Comparison of ENCODE assay signal across 22 cellular contexts in genomic region chr21:21460979-21461378, GRCh38.
DNase-seq lines count a peak whose midpoint lies in the region; ATAC-seq, FAIRE-seq and TF ChIP-seq lines count a peak whose summit lies in the region.
"Had no signal": no experiment of that assay in that cellular context is flagged by ENCODE, and none has a peak within 500 bp of the region (broad histone marks: within the 10 kb centered on the region; RNA-seq: fewer than 3 reads in every experiment).

No MANE protein-coding gene starts in this region.

- ATAC-seq in GM23338, result no peak
- ATAC-seq: A549; CD8-positive, alpha-beta T cell; GM12878 had no signal

- peak; percentile 15 for FAIRE-seq in G401.6 (lab: Jason Lieb, UNC)
- peak; percentile 91 for FAIRE-seq in frontal cortex (lab: Jason Lieb, UNC)
- peak; percentile 80 for FAIRE-seq in kidney (lab: Jason Lieb, UNC)
- FAIRE-seq: A549, D721Med, GM12878, GM12892, GM18507 had no signal

- no peak overlapping the region for H3K27ac ChIP-seq in kidney (ENCODE audit: low read depth in 2 of 2, low read length in 2 of 2)
- H3K27ac ChIP-seq in GM23338 (ENCODE audit: low read depth), result no peak overlapping the region
- H3K27ac ChIP-seq: 22Rv1; A549; BLaER1 treated with 17β-estradiol and CSF1 and Interleukin-3, amounts not matched to agents 10 nM and 100 nM; C4-2B had no signal

- H3K9me3 Mint-ChIP-seq in GM23338, result peaks cover 3% of the 10 kb centered on the region; the same call in 1 of the 3 replicates

- H3K27ac Mint-ChIP-seq in GM23338, result no peak overlapping the region
- H3K27ac Mint-ChIP-seq: B cell; CD4-positive, alpha-beta T cell; CD8-positive, alpha-beta T cell had no signal

- H3F3A ChIP-seq in GM23338 (replicated peaks; ENCODE audit: low read depth), result no peaks in the 10 kb centered on the region

- TF ChIP-seq CTCF in kidney (IDR thresholded peaks at IDR 0.05; ENCODE audit: borderline replicate concordance, extremely low read depth, insufficient read depth) (no peak), GM23338 (conservative IDR thresholded peaks at IDR 0.05; ENCODE audit: low read depth in 2 of 2) (no peak)

- H3K4me1 ChIP-seq in kidney (ENCODE audit: control insufficient read depth in 1 of 2, insufficient read depth in 1 of 2, low read depth in 1 of 2, low read length in 2 of 2), result no peaks in the 10 kb centered on the region
- H3K4me1 ChIP-seq in GM23338 (ENCODE audit: insufficient read depth), result no peaks in the 10 kb centered on the region
- H3K4me1 ChIP-seq: A549; BLaER1 treated with 17β-estradiol and CSF1 and Interleukin-3, amounts not matched to agents 10 nM and 100 nM; Caco-2 had no signal

- H3K36me3 ChIP-seq in kidney (ENCODE audit: control insufficient read depth in 1 of 2, insufficient read depth in 2 of 2, low read length in 2 of 2), result no peaks in the 10 kb centered on the region
- H3K36me3 ChIP-seq in GM23338 (ENCODE audit: insufficient read depth), result no peaks in the 10 kb centered on the region
- H3K36me3 ChIP-seq: BLaER1 treated with 17β-estradiol and CSF1 and Interleukin-3, amounts not matched to agents 10 nM and 100 nM had no signal

- H4K20me1 ChIP-seq in GM23338 (replicated peaks; ENCODE audit: insufficient read depth), result no peaks in the 10 kb centered on the region
- H4K20me1 ChIP-seq: BLaER1 treated with 17β-estradiol and CSF1 and Interleukin-3, amounts not matched to agents 10 nM and 100 nM had no signal

- H3K4me1 Mint-ChIP-seq in GM23338, result peaks cover 2% of the 10 kb centered on the region; the same call in 1 of the 3 replicates
- H3K4me1 Mint-ChIP-seq: B cell had no signal

- no peaks in the 10 kb centered on the region for H3K27me3 ChIP-seq in GM23338 (ENCODE audit: insufficient read depth)
- H3K27me3 ChIP-seq: BLaER1 treated with 17β-estradiol and CSF1 and Interleukin-3, amounts not matched to agents 10 nM and 100 nM had no signal

- H3K4me3 ChIP-seq in kidney (ENCODE audit: low read length in 2 of 2) (no peak overlapping the region), GM23338 (no peak overlapping the region)
- H3K4me3 ChIP-seq: A549; BLaER1 treated with 17β-estradiol and CSF1 and Interleukin-3, amounts not matched to agents 10 nM and 100 nM; GM12878 had no signal

- no peak overlapping the region for H3K4me3 Mint-ChIP-seq in GM23338
- H3K4me3 Mint-ChIP-seq: B cell; CD4-positive, alpha-beta T cell; CD8-positive, alpha-beta T cell had no signal

- DNase-seq in frontal cortex (ENCODE audit: low spot score in 2 of 2) (no peak), kidney (no peak), GM23338 (ENCODE audit: low spot score) (no peak), NCI-H2107 (lab: John Stamatoyannopoulos, UW) (no peak), cortex of kidney (lab: John Stamatoyannopoulos, UW) (no peak)
- DNase-seq: AML-193; Caco-2; Calu3; CD4-positive, alpha-beta T cell; CD8-positive, alpha-beta T cell; DMS79 treated with DMSO at 0.1 percent for 48 hours; GDM1 had no signal

- intact Hi-C loops in kidney (cut with DNase I), result no loop called here

- no peak overlapping the region for H3K4me2 ChIP-seq in GM23338
- H3K4me2 ChIP-seq: A549; BLaER1 treated with 17β-estradiol and CSF1 and Interleukin-3, amounts not matched to agents 10 nM and 100 nM had no signal

- no peaks in the 10 kb centered on the region for H3K27me3 Mint-ChIP-seq in GM23338 (ENCODE audit: insufficient read depth, low read depth, poor library complexity)
- H3K27me3 Mint-ChIP-seq: B cell; CD4-positive, alpha-beta T cell had no signal

- H3K9me2 ChIP-seq in GM23338 (ENCODE audit: insufficient read depth), result peaks cover 6% of the 10 kb centered on the region; the same call in 1 of the 2 replicates

- no peak overlapping the region for H2AFZ ChIP-seq in GM23338

- H3K9ac ChIP-seq in kidney (ENCODE audit: low read length in 2 of 2), result no peak overlapping the region
- H3K9ac ChIP-seq: BLaER1 treated with 17β-estradiol and CSF1 and Interleukin-3, amounts not matched to agents 10 nM and 100 nM had no signal

- H3K79me2 ChIP-seq in GM23338 (replicated peaks; ENCODE audit: insufficient read depth), result no peaks in the 10 kb centered on the region

- no peaks in the 10 kb centered on the region for H3K9me3 ChIP-seq in kidney (ENCODE audit: control insufficient read depth in 1 of 2, low read length in 2 of 2)
- H3K9me3 ChIP-seq: A549; BLaER1 treated with 17β-estradiol and CSF1 and Interleukin-3, amounts not matched to agents 10 nM and 100 nM; Caco-2 had no signal

- H3K36me3 Mint-ChIP-seq in GM23338 (ENCODE audit: low read depth), result no peaks in the 10 kb centered on the region; the same call in 2 of the 3 replicates
- H3K36me3 Mint-ChIP-seq: CD8-positive, alpha-beta T cell had no signal

TF ChIP-seq in GM23338, 12 proteins besides CTCF, POLR2A, EP300 and RAD21 (continues in another document):
- TF ChIP-seq ZNF114 (CRISPR knock-in tag; IDR thresholded peaks at IDR 0.05) (no peak), NANOG (IDR thresholded peaks at IDR 0.05; ENCODE audit: borderline replicate concordance) (no peak), ZNF462 (CRISPR knock-in tag; IDR thresholded peaks at IDR 0.05) (no peak), EZH2phosphoT487 (IDR thresholded peaks at IDR 0.05; ENCODE audit: unreplicated experiment) (no peak), JUNB (IDR thresholded peaks at IDR 0.05; ENCODE audit: unreplicated experiment) (no peak), EZH2 (IDR thresholded peaks at IDR 0.05; ENCODE audit: low read depth, unreplicated experiment) (no peak), ZNF331 (CRISPR knock-in tag; IDR thresholded peaks at IDR 0.05; ENCODE audit: low read depth) (no peak), STAT1 (IDR thresholded peaks at IDR 0.05; ENCODE audit: unreplicated experiment) (no peak)
